In genomic region chr2:238230699-238231098, GRCh38 we compare ENCODE assay signal across 9 cellular contexts. TPM values are rescaled to one million over a fixed set of nuclear protein-coding genes. Genes with fewer than 3 reads are reported as not detected.
DNase-seq lines count a peak whose midpoint lies in the region; TF ChIP-seq lines count a peak whose summit lies in the region.
"Had no signal": no experiment of that assay in that cellular context is flagged by ENCODE, and none has a peak within 500 bp of the region (broad histone marks: within the 10 kb centered on the region; RNA-seq: fewer than 3 reads in every experiment).

No MANE protein-coding gene starts in this region.

- TF ChIP-seq CTCF in MM.1S (IDR thresholded peaks at IDR 0.05; ENCODE audit: low read length) (no peak), endodermal cell (conservative IDR thresholded peaks at IDR 0.05) (no peak), neural progenitor cell (IDR thresholded peaks at IDR 0.05) (no peak)

- H3K9ac ChIP-seq in BLaER1 treated with 17β-estradiol and CSF1 and Interleukin-3, amounts not matched to agents 10 nM and 100 nM = peak overlapping the region; percentile 52 to 77 (median 75); a peak in 18 of 22 replicates
- H3K9ac ChIP-seq in MM.1S (ENCODE audit: low read length) = no peak overlapping the region
- no peak overlapping the region for H3K9ac ChIP-seq in endodermal cell (ENCODE audit: extremely low read depth, low read length, poor library complexity, severe bottlenecking)
- H3K9ac ChIP-seq in neural progenitor cell = no peak overlapping the region

- H3K9me2 ChIP-seq in MM.1S (replicated peaks; ENCODE audit: insufficient read depth, low read length) = no peaks in the 10 kb centered on the region

- DNase-seq in MM.1S (no peak), endodermal cell (no peak), neural progenitor cell (ENCODE audit: low spot score) (no peak), NCI-H774 (lab: John Stamatoyannopoulos, UW) (no peak), NCI-H1436 (lab: John Stamatoyannopoulos, UW) (no peak), NCI-H187 (lab: John Stamatoyannopoulos, UW) (no peak), NCI-H2171 (lab: John Stamatoyannopoulos, UW) (no peak)
- DNase-seq: SW 1271 had no signal

- H4K20me1 ChIP-seq in BLaER1 treated with 17β-estradiol and CSF1 and Interleukin-3, amounts not matched to agents 10 nM and 100 nM = peaks cover 0 to 11% (median 0%) of the 10 kb centered on the region in 11 experiments; a peak in 3 of 22 replicates
- H4K20me1 ChIP-seq in MM.1S (ENCODE audit: insufficient read depth, low read length) (no peaks in the 10 kb centered on the region), neural progenitor cell (ENCODE audit: low read depth) (no peaks in the 10 kb centered on the region)

- H3K4me1 ChIP-seq in BLaER1 treated with 17β-estradiol and CSF1 and Interleukin-3, amounts not matched to agents 10 nM and 100 nM = peaks cover 21 to 39% (median 32%) of the 10 kb centered on the region in 10 experiments
- H3K4me1 ChIP-seq in MM.1S (ENCODE audit: low read length) (no peaks in the 10 kb centered on the region), endodermal cell (ENCODE audit: control insufficient read depth, insufficient read depth, low read length) (no peaks in the 10 kb centered on the region), neural progenitor cell (no peaks in the 10 kb centered on the region)

- peak overlapping the region in 5 of 11 experiments; percentile 60 to 72 (median 66); a peak in 8 of 22 replicates for H3K27ac ChIP-seq in BLaER1 treated with 17β-estradiol and CSF1 and Interleukin-3, amounts not matched to agents 10 nM and 100 nM
- H3K27ac ChIP-seq in MM.1S (ENCODE audit: low read length) (no peak overlapping the region), endodermal cell (ENCODE audit: low read depth, low read length) (no peak overlapping the region), neural progenitor cell (no peak overlapping the region)

- peaks cover 0 to 33% (median 21%) of the 10 kb centered on the region in 11 experiments; a peak in 15 of 22 replicates for H3K36me3 ChIP-seq in BLaER1 treated with 17β-estradiol and CSF1 and Interleukin-3, amounts not matched to agents 10 nM and 100 nM
- H3K36me3 ChIP-seq in MM.1S (replicated peaks; ENCODE audit: insufficient read depth, low read length) (no peaks in the 10 kb centered on the region), endodermal cell (ENCODE audit: control insufficient read depth, insufficient read depth, low read length) (no peaks in the 10 kb centered on the region), neural progenitor cell (no peaks in the 10 kb centered on the region)

- H3K4me2 ChIP-seq in BLaER1 treated with 17β-estradiol and CSF1 and Interleukin-3, amounts not matched to agents 10 nM and 100 nM = peak overlapping the region; percentile 85 to 97 (median 95)
- peak overlapping the region; percentile 81; the same call in 1 of the 2 replicates for H3K4me2 ChIP-seq in MM.1S (ENCODE audit: low read depth, low read length)
- H3K4me2 ChIP-seq in neural progenitor cell = peak overlapping the region; percentile 91

- H3K4me3 ChIP-seq in BLaER1 treated with 17β-estradiol and CSF1 and Interleukin-3, amounts not matched to agents 10 nM and 100 nM = peak overlapping the region; percentile 54 to 75 (median 66)
- H3K4me3 ChIP-seq in MM.1S (ENCODE audit: low read length) (peak overlapping the region; percentile 60; the same call in 1 of the 2 replicates), endodermal cell (ENCODE audit: low read length) (peak overlapping the region; percentile 75), neural progenitor cell (peak overlapping the region; percentile 51)

- no peaks in the 10 kb centered on the region for H3K79me2 ChIP-seq in MM.1S (ENCODE audit: low read length)
- H3K79me2 ChIP-seq in neural progenitor cell (ENCODE audit: low read depth) = no peaks in the 10 kb centered on the region

- no peak overlapping the region for H2AFZ ChIP-seq in MM.1S (ENCODE audit: low read length)
- H2AFZ ChIP-seq in neural progenitor cell (replicated peaks) = peak overlapping the region; percentile 88

- 83 to 85% methylated on average over 5 of the region's 5 CpGs for WGBS in endodermal cell (ENCODE audit: insufficient coverage in 1 of 2, insufficient read length in 1 of 2), 2 experiments

- peaks cover 76% of the 10 kb centered on the region for H3K27me3 Mint-ChIP-seq in endodermal cell (ENCODE audit: insufficient read depth)
- peaks cover 12% of the 10 kb centered on the region for H3K27me3 Mint-ChIP-seq in neural progenitor cell (ENCODE audit: insufficient read depth, low read depth)

- H3K9me3 ChIP-seq in BLaER1 treated with 17β-estradiol and CSF1 and Interleukin-3, amounts not matched to agents 10 nM and 100 nM (replicated peaks in 1 of 11) = peaks cover 0 to 9% (median 2%) of the 10 kb centered on the region in 11 experiments; a peak in 5 of 22 replicates
- H3K9me3 ChIP-seq in MM.1S (replicated peaks; ENCODE audit: insufficient read depth, low read length) = no peaks in the 10 kb centered on the region
- no peaks in the 10 kb centered on the region for H3K9me3 ChIP-seq in endodermal cell (ENCODE audit: control insufficient read depth, low read length)
- no peaks in the 10 kb centered on the region for H3K9me3 ChIP-seq in neural progenitor cell (ENCODE audit: low read depth)

- no peaks in the 10 kb centered on the region for H3K27me3 ChIP-seq in BLaER1 treated with 17β-estradiol and CSF1 and Interleukin-3, amounts not matched to agents 10 nM and 100 nM
- peaks cover 8% of the 10 kb centered on the region; the same call in 1 of the 2 replicates for H3K27me3 ChIP-seq in MM.1S (replicated peaks; ENCODE audit: insufficient read depth, low read length)
- peaks cover 17% of the 10 kb centered on the region for H3K27me3 ChIP-seq in endodermal cell (ENCODE audit: control insufficient read depth, insufficient read depth, low read length, poor library complexity, severe bottlenecking)
- peaks cover 48% of the 10 kb centered on the region for H3K27me3 ChIP-seq in neural progenitor cell

- peak overlapping the region; percentile 60 for H3K4me3 Mint-ChIP-seq in endodermal cell
- H3K4me3 Mint-ChIP-seq in neural progenitor cell = peak overlapping the region; percentile 83

- H3F3A ChIP-seq in MM.1S (ENCODE audit: insufficient read depth, low read length) (no peaks in the 10 kb centered on the region), neural progenitor cell (ENCODE audit: low read depth) (peaks cover 11% of the 10 kb centered on the region)

- H3K27ac Mint-ChIP-seq in endodermal cell (no peak overlapping the region), neural progenitor cell (no peak overlapping the region)

- no peaks in the 10 kb centered on the region for H3K9me3 Mint-ChIP-seq in endodermal cell
- peaks cover 9% of the 10 kb centered on the region for H3K9me3 Mint-ChIP-seq in neural progenitor cell

- H3K4me1 Mint-ChIP-seq in endodermal cell (no peaks in the 10 kb centered on the region), neural progenitor cell (no peaks in the 10 kb centered on the region)

- H3K36me3 Mint-ChIP-seq in endodermal cell (ENCODE audit: low read depth) (no peaks in the 10 kb centered on the region), neural progenitor cell (peaks cover 1% of the 10 kb centered on the region)

RNA-seq across cellular contexts. Expression of gene HES6, which starts 9.1 kb away (rescaled TPM):
- total RNA-seq in endodermal cell (10 to 100 TPM; 17.8 to 26.3 TPM), neural progenitor cell (ENCODE audit: low replicate concordance) (5.3 and 29.3 TPM in 2 replicates)
- 302 TPM for polyA plus RNA-seq in endodermal cell (2013, experiment 1 of 2)
- 279 TPM for polyA plus RNA-seq in endodermal cell (2013, experiment 2 of 2)

RNA-seq across cellular contexts. Expression of gene ILKAP, which starts 27.2 kb away (rescaled TPM):
- total RNA-seq in endodermal cell = 10 to 100 TPM; 40.9 to 46.4 TPM
- polyA plus RNA-seq in endodermal cell (2013, experiment 1 of 2) = 42.6 TPM
- 38.0 TPM for polyA plus RNA-seq in endodermal cell (2013, experiment 2 of 2)
- total RNA-seq in neural progenitor cell (ENCODE audit: low replicate concordance) = 19.0 and 24.7 TPM in 2 replicates

RNA-seq across cellular contexts. Expression of gene PER2, which starts 57.7 kb away (rescaled TPM):
- 10 to 100 TPM in 1 of 2 donors, 1 to 10 TPM in 1; 9.7 to 13.5 TPM for total RNA-seq in endodermal cell
- 5.6 TPM for polyA plus RNA-seq in endodermal cell (2013, experiment 1 of 2)
- 4.9 TPM for polyA plus RNA-seq in endodermal cell (2013, experiment 2 of 2)
- 1.4 and 2.6 TPM in 2 replicates for total RNA-seq in neural progenitor cell (ENCODE audit: low replicate concordance)

Comparison
In these comparisons a context has a peak if more than half of its experiments do, and no peak if none do; other contexts are left out.
1. H3K9ac ChIP-seq: peak in BLaER1 treated with 17β-estradiol and CSF1 and Interleukin-3, amounts not matched to agents 10 nM and 100 nM (11 of 11); none in MM.1S (single experiment), endodermal cell (single experiment) and neural progenitor cell (single experiment).
2. Peak in every context shown above with its lines, with median percentiles within 50 percentile points of each other: H3K4me2 ChIP-seq and H3K4me3 ChIP-seq.